Comparison of ENCODE assay signal across 30 cellular contexts in the genomic region with DNA sequence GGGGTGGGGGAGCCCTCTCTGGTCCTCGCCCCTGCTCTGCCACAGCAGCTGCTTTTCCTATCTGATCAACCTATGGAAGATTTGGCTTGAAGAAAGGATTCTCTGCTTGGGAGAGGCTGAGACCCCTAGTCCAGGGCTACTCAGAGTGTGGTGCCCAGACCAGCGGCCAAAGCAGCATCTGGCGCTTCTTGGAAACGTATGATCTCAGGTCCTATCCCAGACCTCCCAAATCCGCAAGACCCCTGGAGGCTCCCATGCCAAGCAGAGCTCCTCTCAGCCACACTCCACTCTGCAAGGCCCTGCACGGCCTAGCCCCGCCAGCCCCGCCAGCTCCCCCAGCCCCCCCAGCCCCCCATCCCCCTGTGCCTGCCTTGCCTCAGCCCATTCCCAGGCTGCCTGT.
"Had no signal": no experiment of that assay in that cellular context is flagged by ENCODE, and none has a peak within 500 bp of the region (broad histone marks: within the 10 kb centered on the region; RNA-seq: fewer than 3 reads in every experiment).

No MANE protein-coding gene starts in this region.

- H3K27me3 ChIP-seq: brain microvascular endothelial cell, esophagus squamous epithelium, gastroesophageal sphincter had no signal

- H3K4me3 ChIP-seq: esophagus squamous epithelium, gastroesophageal sphincter had no signal

- H3K9me3 Mint-ChIP-seq: activated CD4-positive, alpha-beta memory T cell treated with anti-CD3 and anti-CD28 coated beads, Interleukin-2, amount 10 ng/mL, durations not matched to agents 7 days and 5 days; activated CD4-positive, alpha-beta T cell treated with anti-CD3 and anti-CD28 coated beads, Interleukin-2, amount 10 ng/mL, durations not matched to agents 7 days and 5 days; activated T-cell treated with anti-CD3 and anti-CD28 coated beads, Interleukin-2, amount 50 U/mL, for 24 hours; activated T-cell treated with anti-CD3 and anti-CD28 coated beads, Interleukin-2, amount 50 U/mL, for 72 hours; T-cell; T-helper 1 cell treated with Interleukin-12 subunit alpha and Interleukin-12 subunit beta and Interleukin-4 antibody, amounts not matched to agents 30 μg/mL and 1 μg/mL, for 36 hours; T-helper 2 cell treated with Interferon-gamma antibody and Interleukin-4, amounts not matched to agents 5 μg/mL and 100 μg/mL, for 36 hours; WTC11 had no signal

- H3K4me1 Mint-ChIP-seq: activated CD4-positive, alpha-beta memory T cell treated with anti-CD3 and anti-CD28 coated beads, Interleukin-2, amount 10 ng/mL, durations not matched to agents 7 days and 5 days; activated CD4-positive, alpha-beta T cell treated with anti-CD3 and anti-CD28 coated beads, Interleukin-2, amount 10 ng/mL, durations not matched to agents 7 days and 5 days had no signal

- H3K27ac ChIP-seq: brain microvascular endothelial cell, epithelial cell of prostate, esophagus squamous epithelium, gastroesophageal sphincter had no signal

- H3K9me3 ChIP-seq: esophagus squamous epithelium, gastroesophageal sphincter had no signal

- ATAC-seq: activated T-cell treated with anti-CD3 and anti-CD28 coated beads, Interleukin-2, amount 50 U/mL, for 72 hours; gastroesophageal sphincter; T-cell; WTC11 had no signal

- H3K27me3 Mint-ChIP-seq: activated CD4-positive, alpha-beta memory T cell treated with anti-CD3 and anti-CD28 coated beads, Interleukin-2, amount 10 ng/mL, durations not matched to agents 7 days and 5 days; activated CD4-positive, alpha-beta T cell treated with anti-CD3 and anti-CD28 coated beads, Interleukin-2, amount 10 ng/mL, durations not matched to agents 7 days and 5 days; activated naive CD8-positive, alpha-beta T cell; activated T-cell treated with anti-CD3 and anti-CD28 coated beads, Interleukin-2, amount 50 U/mL, for 24 hours; T-cell had no signal

- H3K4me1 ChIP-seq: esophagus squamous epithelium, gastroesophageal sphincter had no signal

- H3K27ac Mint-ChIP-seq: activated CD4-positive, alpha-beta memory T cell treated with anti-CD3 and anti-CD28 coated beads, Interleukin-2, amount 10 ng/mL, durations not matched to agents 7 days and 5 days; activated CD4-positive, alpha-beta T cell treated with anti-CD3 and anti-CD28 coated beads, Interleukin-2, amount 10 ng/mL, durations not matched to agents 7 days and 5 days; activated naive CD8-positive, alpha-beta T cell; activated T-cell treated with anti-CD3 and anti-CD28 coated beads, Interleukin-2, amount 50 U/mL, for 72 hours; T-cell; T-helper 1 cell treated with Interleukin-12 subunit alpha and Interleukin-12 subunit beta and Interleukin-4 antibody, amounts not matched to agents 30 μg/mL and 1 μg/mL, for 36 hours; T-helper 2 cell treated with Interferon-gamma antibody and Interleukin-4, amounts not matched to agents 5 μg/mL and 100 μg/mL, for 36 hours had no signal

- H3K4me3 Mint-ChIP-seq: activated CD4-positive, alpha-beta memory T cell treated with anti-CD3 and anti-CD28 coated beads, Interleukin-2, amount 10 ng/mL, durations not matched to agents 7 days and 5 days; activated CD4-positive, alpha-beta T cell treated with anti-CD3 and anti-CD28 coated beads, Interleukin-2, amount 10 ng/mL, durations not matched to agents 7 days and 5 days; activated naive CD8-positive, alpha-beta T cell; activated T-cell treated with anti-CD3 and anti-CD28 coated beads, Interleukin-2, amount 50 U/mL, for 24 hours; activated T-cell treated with anti-CD3 and anti-CD28 coated beads, Interleukin-2, amount 50 U/mL, for 72 hours; T-cell; T-helper 1 cell treated with Interleukin-12 subunit alpha and Interleukin-12 subunit beta and Interleukin-4 antibody, amounts not matched to agents 30 μg/mL and 1 μg/mL, for 36 hours; T-helper 2 cell treated with Interferon-gamma antibody and Interleukin-4, amounts not matched to agents 5 μg/mL and 100 μg/mL, for 36 hours; WTC11 had no signal

- DNase-seq: activated CD4-positive, alpha-beta memory T cell treated with anti-CD3 and anti-CD28 coated beads, Interleukin-2, amount 10 ng/mL, durations not matched to agents 7 days and 5 days; activated CD4-positive, alpha-beta T cell treated with anti-CD3 and anti-CD28 coated beads for 1 hour; activated CD4-positive, alpha-beta T cell treated with anti-CD3 and anti-CD28 coated beads for 4 hours; activated CD4-positive, alpha-beta T cell treated with anti-CD3 and anti-CD28 coated beads, Interleukin-2, amount 10 ng/mL, durations not matched to agents 7 days and 5 days; activated CD4-positive, alpha-beta T cell treated with anti-CD3 and anti-CD28 coated beads, Interleukin-2, amount 50 U/mL, for 4 hours; activated CD8-positive, alpha-beta memory T cell treated with anti-CD3 and anti-CD28 coated beads, Interleukin-2, amount 50 U/mL, for 48 hours; activated effector memory CD4-positive, alpha-beta T cell treated with Interleukin-2 at 50 U/mL for 16 hours; activated gamma-delta T cell treated with Interleukin-2 at 50 U/mL for 16 hours; activated naive CD4-positive, alpha-beta T cell treated with anti-CD3 and anti-CD28 coated beads, Interleukin-2, amount 50 U/mL, for 16 hours; activated naive CD4-positive, alpha-beta T cell treated with Interleukin-2 at 50 U/mL for 16 hours; activated T-cell treated with anti-CD3 and anti-CD28 coated beads for 4 hours; activated T-cell treated with anti-CD3 and anti-CD28 coated beads, Interleukin-2, amount 50 U/mL, for 24 hours; activated T-cell treated with anti-CD3 and anti-CD28 coated beads, Interleukin-2, amount 50 U/mL, for 72 hours; amniotic stem cell; anterior cingulate cortex; brain microvascular endothelial cell; caudate nucleus; cortex of kidney; dermis blood vessel endothelial cell; effector CD8-positive, alpha-beta T cell; esophagus squamous epithelium; foreskin melanocyte; T-cell; T1000 had no signal

- H3K36me3 Mint-ChIP-seq: activated naive CD8-positive, alpha-beta T cell had no signal
